ENCODE assay signal across 8 cellular contexts in the genomic region with DNA sequence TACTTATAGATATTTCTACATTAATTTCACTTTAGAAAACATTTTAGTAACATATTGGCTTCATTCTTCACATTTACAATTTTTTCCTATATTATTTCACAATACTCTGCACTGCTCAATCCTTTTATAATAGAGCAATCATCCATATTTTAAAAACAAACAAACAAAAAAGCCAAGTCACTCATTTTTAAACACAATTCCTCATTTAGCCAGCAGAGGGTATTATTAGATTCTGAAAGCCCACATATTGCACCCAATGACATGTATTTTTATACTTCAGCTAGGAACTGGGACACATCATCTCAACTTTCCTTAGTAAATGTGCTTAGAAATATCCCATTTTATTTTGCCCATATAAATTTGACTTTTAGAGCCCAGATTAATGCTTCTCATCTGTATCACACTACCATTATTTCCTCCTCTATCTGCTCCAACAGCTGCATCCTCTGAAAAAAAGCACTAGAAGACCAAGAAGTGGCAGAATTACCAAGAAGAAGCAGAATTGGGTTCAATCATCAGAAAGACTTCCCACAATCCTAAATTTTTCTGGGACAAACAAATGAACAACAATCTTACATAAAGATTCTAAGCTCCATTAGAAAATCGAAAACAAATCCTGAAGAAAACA. TPM values are rescaled to one million over a fixed set of nuclear protein-coding genes. Genes with fewer than 3 reads are reported as not detected.
A peak's percentile ranks its signal among the peaks of the same experiment; 100 is the strongest.
DNase-seq lines count a peak whose midpoint lies in the region; ATAC-seq and TF ChIP-seq lines count a peak whose summit lies in the region.

No MANE protein-coding gene starts in this region.

- H3K36me3 ChIP-seq in GM23248 (ENCODE audit: low read depth) (no peaks in the 10 kb centered on the region), gastrocnemius medialis (no peaks in the 10 kb centered on the region)

- H3K27me3 ChIP-seq in GM23248 (replicated peaks; ENCODE audit: insufficient read depth): peaks cover 10% of the 10 kb centered on the region; the same call in 1 of the 2 replicates
- no peaks in the 10 kb centered on the region for H3K27me3 ChIP-seq in gastrocnemius medialis

- ATAC-seq in gastrocnemius medialis: peak in 1 of 2 donors; percentile 25

- TF ChIP-seq POLR2A in gastrocnemius medialis (IDR thresholded peaks at IDR 0.05): no peak

- H4K20me1 ChIP-seq in GM23248 (ENCODE audit: insufficient read depth): no peaks in the 10 kb centered on the region

- H3K4me3 ChIP-seq in GM23248 (no peak overlapping the region), gastrocnemius medialis (no peak overlapping the region)

- H3K4me2 ChIP-seq in GM23248 (ENCODE audit: unreplicated experiment): no peak overlapping the region

- WGBS in GM23248 (ENCODE audit: low coverage in 1 of 2, low lambda C conversion rate in 2 of 2, missing lambda C conversion rate in 2 of 2), 2 experiments: 57 to 61% methylated on average over 1 of the region's 1 CpG

- intact Hi-C loops in gastrocnemius medialis (cut with DNase I; ENCODE audit: low total_unique reads): loop anchor here (1.0 to 10.0 kb wide), 4 partner anchors 114 to 668 kb away; partner anchors contain the start of genes HERC4, HNRNPH3, PBLD and SIRT1

- H3K4me1 ChIP-seq in GM23248 (ENCODE audit: insufficient read depth) (no peaks in the 10 kb centered on the region), gastrocnemius medialis (peaks cover 33 to 52% of the 10 kb centered on the region in 2 donors)

- H2AFZ ChIP-seq in GM23248: no peak overlapping the region

- TF ChIP-seq CTCF in gastrocnemius medialis (IDR thresholded peaks at IDR 0.05 in 4 of 5, conservative IDR thresholded peaks at IDR 0.05 in 1 of 5): peak; percentile 36 to 69 (median 42)

- H3K27ac ChIP-seq in GM23248 (no peak overlapping the region), gastrocnemius medialis (peak overlapping the region; percentile 82 to 91 (median 88))

- no peaks in the 10 kb centered on the region for H3K9me2 ChIP-seq in GM23248 (ENCODE audit: insufficient read depth)

- H3K9me3 ChIP-seq in GM23248 (ENCODE audit: low read depth): no peaks in the 10 kb centered on the region
- no peaks in the 10 kb centered on the region for H3K9me3 ChIP-seq in gastrocnemius medialis

- H3K79me2 ChIP-seq in GM23248 (ENCODE audit: insufficient read depth): no peaks in the 10 kb centered on the region

- DNase-seq in AML-193 (lab: John Stamatoyannopoulos, UW) (peak; percentile 41 to 46), GM23248 (peak; percentile 48), SK-MEL-5 (ENCODE audit: low read depth, low spot score) (peak; percentile 63), foreskin melanocyte (peak; percentile 52), gastrocnemius medialis (no peak), C1 segment of cervical spinal cord (lab: John Stamatoyannopoulos, UW) (no peak)
- DNase-seq in stimulated activated CD4-positive, alpha-beta T cell treated with anti-CD3 and anti-CD28 coated beads, Interleukin-1b, Interleukin-23, amount 100 ng/mL, for 48 hours: no peak
- DNase-seq in stimulated activated CD4-positive, alpha-beta T cell treated with anti-CD3 and anti-CD28 coated beads, Interleukin-12 subunit alpha, Interleukin-12 subunit beta, amount 100 ng/mL, for 4 hours: no peak

- H3F3A ChIP-seq in GM23248 (ENCODE audit: insufficient read depth): no peaks in the 10 kb centered on the region

- H3K9ac ChIP-seq in GM23248: no peak overlapping the region

- in situ Hi-C loops in GM23248 (cut with MboI) (no loop called here), SK-MEL-5 (cut with HindIII; ENCODE audit: low pct_unique_long_range_greater_than_20kb, low sequenced_read_pairs) (no loop called here), gastrocnemius medialis (cut with MboI; ENCODE audit: low sequenced_read_pairs in 4 of 4) (no loop called here)

RNA-seq across cellular contexts. Expression of gene CTNNA3, which starts 29.5 kb away (rescaled TPM):
- not detected in 2 replicates for total RNA-seq in GM23248 (2014; rRNA removed; shearing (Covaris generic))
- polyA plus RNA-seq in GM23248 (2016; fragmentation: Nextera tagmentation; extraction: Ambion mirVana): not detected in 2 replicates
- not detected in 2 replicates for total RNA-seq in SK-MEL-5 (2014; rRNA removed; shearing (Covaris generic))
- polyA plus RNA-seq in SK-MEL-5 (2015; cell fraction: cytosol; rRNA removed): 0.15 TPM in 1 of 2 replicates, not detected in the other
- 0.36 TPM in 1 of 2 replicates, not detected in the other for polyA plus RNA-seq in SK-MEL-5 (2015; cell fraction: nucleus; rRNA removed)
- total RNA-seq in gastrocnemius medialis: 10 to 100 TPM; 14.3 to 49.5 (median 24.2) TPM

Comparison
In these comparisons a context has a peak if more than half of its experiments do, and no peak if none do; other contexts are left out.
1. DNase-seq: peak in AML-193 (2 of 2), GM23248 (single experiment), SK-MEL-5 (single experiment) and foreskin melanocyte (single experiment); none in gastrocnemius medialis (0 of 2), stimulated activated CD4-positive, alpha-beta T cell treated with anti-CD3 and anti-CD28 coated beads, Interleukin-1b, Interleukin-23, amount 100 ng/mL, for 48 hours (single experiment), stimulated activated CD4-positive, alpha-beta T cell treated with anti-CD3 and anti-CD28 coated beads, Interleukin-12 subunit alpha, Interleukin-12 subunit beta, amount 100 ng/mL, for 4 hours (single experiment) and C1 segment of cervical spinal cord (0 of 14).
2. RNA of gene CTNNA3, which starts 29.5 kb away (total RNA-seq): 14.3 to 49.5 TPM in gastrocnemius medialis; not detected in GM23248 and not detected in SK-MEL-5; every median in the first group is over 10 times any median in the second.